34 cellular contexts compared by ENCODE assay signal in genomic region chr14:48744202-48744601, GRCh38.
"Had no signal": no experiment of that assay in that cellular context is flagged by ENCODE, and none has a peak within 500 bp of the region (broad histone marks: within the 10 kb centered on the region; RNA-seq: fewer than 3 reads in every experiment).

No MANE protein-coding gene starts in this region.

- H3K9me3 ChIP-seq: adrenal gland, ascending aorta, body of pancreas, breast epithelium had no signal

- ATAC-seq: activated naive CD4-positive, alpha-beta T cell treated with anti-CD3 and anti-CD28 coated beads, Interleukin-2, amount 50 U/mL, for 72 hours; activated naive CD8-positive, alpha-beta T cell treated with anti-CD3 and anti-CD28 coated beads, Interleukin-2, amount 50 U/mL, for 24 hours; activated T-cell treated with anti-CD3 and anti-CD28 coated beads, Interleukin-2, amount 50 U/mL, for 4 hours; activated T-cell treated with anti-CD3 and anti-CD28 coated beads, Interleukin-2, amount 50 U/mL, for 72 hours; activated T-helper 17 cell treated with anti-CD3 and anti-CD28 coated beads, Interleukin-2, amount 50 U/mL, for 72 hours; body of pancreas had no signal

- H3K4me1 ChIP-seq: adrenal gland, ascending aorta, body of pancreas, breast epithelium had no signal

- FAIRE-seq: astrocyte, bronchial epithelial cell had no signal

- H3K36me3 ChIP-seq: adrenal gland, ascending aorta, brain microvascular endothelial cell, breast epithelium, cardiac muscle cell had no signal

- H3K4me3 ChIP-seq: adrenal gland, ascending aorta, body of pancreas, breast epithelium, cardiac muscle cell had no signal

- H3K27ac ChIP-seq: adrenal gland, ascending aorta, body of pancreas, brain microvascular endothelial cell, breast epithelium, cardiac muscle cell had no signal

- H3K27me3 ChIP-seq: adrenal gland, ascending aorta, body of pancreas, brain microvascular endothelial cell, breast epithelium, cardiac muscle cell had no signal

- DNase-seq: activated effector memory CD4-positive, alpha-beta T cell treated with anti-CD3 and anti-CD28 coated beads, Interleukin-2, amount 50 U/mL, for 16 hours; activated effector memory CD4-positive, alpha-beta T cell treated with Interleukin-2 at 50 U/mL for 16 hours; activated gamma-delta T cell; activated gamma-delta T cell treated with Interleukin-2 at 50 U/mL for 16 hours; activated naive CD4-positive, alpha-beta T cell; activated naive CD4-positive, alpha-beta T cell treated with anti-CD3 and anti-CD28 coated beads for 36 hours; activated naive CD4-positive, alpha-beta T cell treated with anti-CD3 and anti-CD28 coated beads, Interleukin-2, amount 10 ng/mL, durations not matched to agents 7 days and 5 days; activated naive CD4-positive, alpha-beta T cell treated with anti-CD3 and anti-CD28 coated beads, Interleukin-2, amount 50 U/mL, for 16 hours; activated naive CD4-positive, alpha-beta T cell treated with Interleukin-2 at 50 U/mL for 16 hours; activated naive CD8-positive, alpha-beta T cell treated with anti-CD3 and anti-CD28 coated beads for 36 hours; activated naive CD8-positive, alpha-beta T cell treated with anti-CD3 and anti-CD28 coated beads, Interleukin-2, amount 10 ng/mL, durations not matched to agents 7 days and 5 days; activated naive CD8-positive, alpha-beta T cell treated with anti-CD3 and anti-CD28 coated beads, Interleukin-2, amount 50 U/mL, for 24 hours; activated T-cell treated with anti-CD3 and anti-CD28 coated beads, Interleukin-2, amount 50 U/mL, for 1 hour; activated T-cell treated with anti-CD3 and anti-CD28 coated beads, Interleukin-2, amount 50 U/mL, for 24 hours; activated T-cell treated with anti-CD3 and anti-CD28 coated beads, Interleukin-2, amount 50 U/mL, for 4 hours; activated T-cell treated with anti-CD3 and anti-CD28 coated beads, Interleukin-2, amount 50 U/mL, for 48 hours; activated T-cell treated with anti-CD3 and anti-CD28 coated beads, Interleukin-2, amount 50 U/mL, for 72 hours; adrenal gland; amniotic stem cell; amygdala; anterior cingulate cortex; aorta; body of pancreas; brain microvascular endothelial cell; caudate nucleus; central memory CD4-positive, alpha-beta T cell; cerebellar nuclear complex had no signal
